Comparison of ENCODE assay signal across 12 cellular contexts in the genomic region with DNA sequence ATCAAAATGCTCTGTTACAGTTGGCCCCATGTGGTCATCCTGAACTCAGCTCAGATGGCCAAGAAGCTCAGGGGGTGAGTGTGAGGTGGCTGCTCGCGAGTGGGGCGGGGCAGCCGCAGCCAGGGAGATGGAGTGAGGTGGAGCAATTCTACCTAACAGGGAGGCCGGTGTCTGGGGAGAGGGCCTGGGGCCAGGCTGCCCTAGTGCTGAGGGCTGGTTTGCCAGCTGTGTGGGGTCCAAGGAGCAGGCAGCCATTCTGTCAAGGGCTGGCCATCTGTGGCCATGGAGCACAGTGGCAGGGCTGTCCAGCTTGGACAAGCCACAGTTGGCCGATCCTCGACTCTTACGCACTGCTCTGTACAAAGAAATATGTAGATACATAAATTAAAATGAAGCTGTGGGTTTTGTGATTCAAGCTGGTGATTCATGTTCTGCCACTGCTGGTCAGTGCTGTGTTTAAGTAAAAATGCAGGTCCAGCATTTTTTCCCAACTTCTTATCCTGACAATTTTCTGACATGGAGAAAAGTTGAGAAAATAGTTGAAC.
DNase-seq lines count a peak whose midpoint lies in the region; ATAC-seq, FAIRE-seq and TF ChIP-seq lines count a peak whose summit lies in the region.
"Had no signal": no experiment of that assay in that cellular context is flagged by ENCODE, and none has a peak within 500 bp of the region (broad histone marks: within the 10 kb centered on the region; RNA-seq: fewer than 3 reads in every experiment).

No MANE protein-coding gene starts in this region.

- ATAC-seq in HG03354 (IDR thresholded peaks at IDR 0.05; ENCODE audit: poor library complexity, severe bottlenecking, unreplicated experiment) = no peak

- no peaks in the 10 kb centered on the region for H3K9me2 ChIP-seq in GM23248 (ENCODE audit: insufficient read depth)

- H3K9me3 ChIP-seq in GM23248 (ENCODE audit: low read depth) (no peaks in the 10 kb centered on the region), adrenal gland (replicated peaks in 1 of 3) (no peaks in the 10 kb centered on the region), skeletal muscle satellite cell (replicated peaks; ENCODE audit: low read length) (no peaks in the 10 kb centered on the region), kidney (ENCODE audit: control insufficient read depth in 1 of 2, low read length in 2 of 2) (no peaks in the 10 kb centered on the region)
- H3K9me3 ChIP-seq: SJSA1 had no signal

- intact Hi-C loops in adrenal gland (cut with DNase I) (loop anchor here (10.0 kb wide), 3 partner anchors 52 to 172 kb away; no protein-coding TSS in a partner anchor), kidney (cut with DNase I) (no loop called here)

- H3K4me3 ChIP-seq in GM23248 = no peak overlapping the region
- no peak overlapping the region for H3K4me3 ChIP-seq in adrenal gland
- H3K4me3 ChIP-seq in foreskin fibroblast (ENCODE audit: low read depth in 1 of 2, low read length in 2 of 2) = no peak overlapping the region
- peak overlapping the region; percentile 14 for H3K4me3 ChIP-seq in skeletal muscle satellite cell (ENCODE audit: low read length)
- no peak overlapping the region for H3K4me3 ChIP-seq in kidney (ENCODE audit: low read length in 2 of 2)
- H3K4me3 ChIP-seq: SJSA1 had no signal

- no peak overlapping the region for H3K9ac ChIP-seq in GM23248
- H3K9ac ChIP-seq in skeletal muscle satellite cell (ENCODE audit: low read depth, low read length) = no peak overlapping the region
- no peak overlapping the region for H3K9ac ChIP-seq in kidney (ENCODE audit: low read length in 2 of 2)

- no peak for TF ChIP-seq POLR2A in adrenal gland (IDR thresholded peaks at IDR 0.05)

- DNase-seq in GM23248 (peak; percentile 89), adrenal gland (peak; percentile 33 to 65 (median 48)), foreskin fibroblast (peak; percentile 37 to 73), D721Med (ENCODE audit: insufficient read length, low spot score) (no peak), SW480 (ENCODE audit: low spot score) (no peak), kidney (no peak)
- DNase-seq: activated CD4-positive, CD25-positive, alpha-beta regulatory T cell treated with anti-CD3 and anti-CD28 coated beads, Interleukin-2, amount 50 U/mL, for 72 hours; MM.1S; NCI-H524 treated with DMSO at 0.1 percent for 48 hours had no signal

- H3F3A ChIP-seq in GM23248 (ENCODE audit: insufficient read depth) = peaks cover 17% of the 10 kb centered on the region

- in situ Hi-C loops in GM23248 (cut with MboI) = no loop called here

- peak overlapping the region; percentile 42 for H3K27ac ChIP-seq in GM23248
- peak overlapping the region in 2 of 5 donors; percentile 34 to 75 for H3K27ac ChIP-seq in adrenal gland
- no peak overlapping the region for H3K27ac ChIP-seq in kidney (ENCODE audit: low read depth in 2 of 2, low read length in 2 of 2)
- H3K27ac ChIP-seq: SJSA1 had no signal

- H3K79me2 ChIP-seq in GM23248 (ENCODE audit: insufficient read depth) = no peaks in the 10 kb centered on the region

- TF ChIP-seq CTCF in adrenal gland (IDR thresholded peaks at IDR 0.05) (no peak), foreskin fibroblast (IDR thresholded peaks at IDR 0.05; ENCODE audit: low read depth, low read length) (no peak), D721Med (IDR thresholded peaks at IDR 0.05; ENCODE audit: insufficient read depth, missing control alignments) (no peak), kidney (IDR thresholded peaks at IDR 0.05; ENCODE audit: borderline replicate concordance, extremely low read depth, insufficient read depth) (no peak)

- H3K36me3 ChIP-seq in GM23248 (ENCODE audit: low read depth) (no peaks in the 10 kb centered on the region), adrenal gland (replicated peaks in 1 of 2) (no peaks in the 10 kb centered on the region), skeletal muscle satellite cell (ENCODE audit: insufficient read depth, low read length) (no peaks in the 10 kb centered on the region), kidney (ENCODE audit: control insufficient read depth in 1 of 2, insufficient read depth in 2 of 2, low read length in 2 of 2) (no peaks in the 10 kb centered on the region)
- H3K36me3 ChIP-seq: SJSA1 had no signal

- 63 to 68% methylated on average over 8 of the region's 8 CpGs for WGBS in GM23248 (ENCODE audit: low coverage in 1 of 2, low lambda C conversion rate in 2 of 2, missing lambda C conversion rate in 2 of 2), 2 experiments
- WGBS in adrenal gland, 4 donors = 76 to 88% (median 81%) methylated on average over 8 of the region's 8 CpGs

- H3K4me2 ChIP-seq in GM23248 (ENCODE audit: unreplicated experiment) (peak overlapping the region; percentile 39), skeletal muscle satellite cell (ENCODE audit: low read length) (peak overlapping the region; percentile 26)

- peaks cover 17% of the 10 kb centered on the region for H3K4me1 ChIP-seq in GM23248 (ENCODE audit: insufficient read depth)
- H3K4me1 ChIP-seq in adrenal gland (replicated peaks in 1 of 2) = peaks cover 0 to 11% of the 10 kb centered on the region in 2 donors
- peaks cover 22% of the 10 kb centered on the region for H3K4me1 ChIP-seq in skeletal muscle satellite cell (ENCODE audit: control insufficient read depth, insufficient read depth, low read length)
- no peaks in the 10 kb centered on the region for H3K4me1 ChIP-seq in kidney (ENCODE audit: control insufficient read depth in 1 of 2, insufficient read depth in 1 of 2, low read depth in 1 of 2, low read length in 2 of 2)

- H4K20me1 ChIP-seq in GM23248 (ENCODE audit: insufficient read depth) = no peaks in the 10 kb centered on the region

- FAIRE-seq in D721Med (lab: Jason Lieb, UNC) (no peak), kidney (lab: Jason Lieb, UNC) (no peak)

- peaks cover 12% of the 10 kb centered on the region; the same call in 1 of the 2 replicates for H3K27me3 ChIP-seq in GM23248 (replicated peaks; ENCODE audit: insufficient read depth)
- H3K27me3 ChIP-seq in adrenal gland = no peaks in the 10 kb centered on the region
- peaks cover 12% of the 10 kb centered on the region for H3K27me3 ChIP-seq in skeletal muscle satellite cell (ENCODE audit: control insufficient read depth, insufficient read depth, low read length)

- H2AFZ ChIP-seq in GM23248 = no peak overlapping the region

Comparison
In these comparisons a context has a peak if more than half of its experiments do, and no peak if none do; other contexts are left out.
1. DNase-seq: peak in GM23248 (single experiment), adrenal gland (7 of 7) and foreskin fibroblast (2 of 2); none in D721Med (single experiment), SW480 (single experiment) and kidney (single experiment).